1 cellular context compared by ENCODE assay signal in the genomic region with DNA sequence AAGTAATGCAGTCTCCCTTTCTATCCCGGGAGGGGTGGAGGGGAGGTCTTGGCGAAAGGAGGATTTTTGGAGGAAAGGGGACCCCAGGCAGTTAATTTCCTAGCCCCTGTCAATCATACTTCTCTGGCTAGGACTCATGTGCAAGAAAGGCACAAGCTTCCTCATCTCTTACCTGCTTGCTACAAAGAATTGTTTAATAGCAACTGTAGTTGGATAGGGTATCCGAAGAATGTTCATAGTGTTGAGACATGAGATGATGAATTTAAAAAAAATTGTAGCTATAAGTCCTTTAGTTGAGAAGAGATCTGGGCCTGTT.
TF ChIP-seq lines count a peak whose summit lies in the region.

No MANE protein-coding gene starts in this region.

TF ChIP-seq in K562, 482 proteins besides CTCF, POLR2A, EP300 and RAD21:
- TF ChIP-seq, protein P1, sequence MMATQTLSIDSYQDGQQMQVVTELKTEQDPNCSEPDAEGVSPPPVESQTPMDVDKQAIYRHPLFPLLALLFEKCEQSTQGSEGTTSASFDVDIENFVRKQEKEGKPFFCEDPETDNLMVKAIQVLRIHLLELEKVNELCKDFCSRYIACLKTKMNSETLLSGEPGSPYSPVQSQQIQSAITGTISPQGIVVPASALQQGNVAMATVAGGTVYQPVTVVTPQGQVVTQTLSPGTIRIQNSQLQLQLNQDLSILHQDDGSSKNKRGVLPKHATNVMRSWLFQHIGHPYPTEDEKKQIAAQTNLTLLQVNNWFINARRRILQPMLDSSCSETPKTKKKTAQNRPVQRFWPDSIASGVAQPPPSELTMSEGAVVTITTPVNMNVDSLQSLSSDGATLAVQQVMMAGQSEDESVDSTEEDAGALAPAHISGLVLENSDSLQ (IDR thresholded peaks at IDR 0.05) = peak; percentile 87
- TF ChIP-seq POLR3A (IDR thresholded peaks at IDR 0.05; ENCODE audit: borderline replicate concordance, extremely low read depth, insufficient read depth, insufficient read length) = no peak
TF ChIP-seq in K562: peak in this region for 1.
